In genomic region chr1:26959722-26960624, GRCh38 we compare ENCODE assay signal across 1 cellular context.
TF ChIP-seq lines count a peak whose summit lies in the region.

Gene KDF1 (minus strand): TSS chr1:26960468. CDS start chr1:26952380, 8,088 bp downstream.

TF ChIP-seq in HepG2, 621 proteins besides CTCF, POLR2A, EP300 and RAD21 (continued from another document and continues in another):
- no peak; the same call in 1 of the 2 replicates for TF ChIP-seq KAT7 (CRISPR knock-in tag; IDR thresholded peaks at IDR 0.05; ENCODE audit: borderline replicate concordance)
- TF ChIP-seq LRRFIP1 (CRISPR knock-in tag; conservative IDR thresholded peaks at IDR 0.05), result no peak
- TF ChIP-seq FOXM1 (CRISPR knock-in tag; IDR thresholded peaks at IDR 0.05), result no peak
- no peak for TF ChIP-seq ZSCAN5A (CRISPR knock-in tag; IDR thresholded peaks at IDR 0.05; ENCODE audit: borderline replicate concordance)
- 0 out of 2 replicates have a peak, but pooled peaks have one; percentile 29 for TF ChIP-seq ZNF501 (CRISPR knock-in tag; IDR thresholded peaks at IDR 0.05)
- TF ChIP-seq TSC22D2 (CRISPR knock-in tag; IDR thresholded peaks at IDR 0.05; ENCODE audit: borderline replicate concordance), result no peak
- no peak for TF ChIP-seq PBX3 (CRISPR knock-in tag; IDR thresholded peaks at IDR 0.05; ENCODE audit: borderline replicate concordance)
- no peak for TF ChIP-seq SRSF9 (IDR thresholded peaks at IDR 0.05; ENCODE audit: borderline replicate concordance, insufficient read depth, low read depth, low read length, poor library complexity, severe bottlenecking)
- TF ChIP-seq FOXK2 (IDR thresholded peaks at IDR 0.05), result no peak
- peak; percentile 47; the same call in 1 of the 2 replicates for TF ChIP-seq POGZ (CRISPR knock-in tag; IDR thresholded peaks at IDR 0.05)
- TF ChIP-seq ZNF766 (CRISPR knock-in tag; IDR thresholded peaks at IDR 0.05; ENCODE audit: borderline replicate concordance), result 0 out of 2 replicates have a peak, but pooled peaks have one; percentile 38
- no peak for TF ChIP-seq ZNF530 (CRISPR knock-in tag; IDR thresholded peaks at IDR 0.05; ENCODE audit: low read depth)
- peak; percentile 43; the same call in 1 of the 2 replicates for TF ChIP-seq ZBTB38 (CRISPR knock-in tag; IDR thresholded peaks at IDR 0.05)
- no peak for TF ChIP-seq HIVEP1 (CRISPR knock-in tag; IDR thresholded peaks at IDR 0.05)
- peak; percentile 39; the same call in 1 of the 2 replicates for TF ChIP-seq PAXIP1 (CRISPR knock-in tag; conservative IDR thresholded peaks at IDR 0.05)
- TF ChIP-seq PHB2 (IDR thresholded peaks at IDR 0.05; ENCODE audit: partially characterized antibody), result no peak
- TF ChIP-seq ZFP82 (CRISPR knock-in tag; IDR thresholded peaks at IDR 0.05; ENCODE audit: borderline replicate concordance), result 0 out of 2 replicates have a peak, but pooled peaks have one; percentile 75
- no peak for TF ChIP-seq TP53 (CRISPR knock-in tag; conservative IDR thresholded peaks at IDR 0.05)
- TF ChIP-seq ZNF253 (CRISPR knock-in tag; IDR thresholded peaks at IDR 0.05; ENCODE audit: borderline replicate concordance), result 0 out of 2 replicates have a peak, but pooled peaks have one; percentile 45
- TF ChIP-seq HOXA3 (CRISPR knock-in tag; IDR thresholded peaks at IDR 0.05), result peak; percentile 64
- peak; percentile 35; the same call in 1 of the 2 replicates for TF ChIP-seq BCL3 (CRISPR knock-in tag; IDR thresholded peaks at IDR 0.05)
- no peak; the same call in 1 of the 2 replicates for TF ChIP-seq ZNF234 (CRISPR knock-in tag; conservative IDR thresholded peaks at IDR 0.05)
- no peak for TF ChIP-seq ZNF615 (CRISPR knock-in tag; IDR thresholded peaks at IDR 0.05; ENCODE audit: borderline replicate concordance)
- TF ChIP-seq ZNF333 (CRISPR knock-in tag; IDR thresholded peaks at IDR 0.05; ENCODE audit: borderline replicate concordance), result no peak; the same call in 1 of the 2 replicates
- TF ChIP-seq ZFP36L2 (CRISPR knock-in tag; IDR thresholded peaks at IDR 0.05), result no peak
- TF ChIP-seq ZFP36L1 (CRISPR knock-in tag; IDR thresholded peaks at IDR 0.05), result no peak
- no peak for TF ChIP-seq SP1 (IDR thresholded peaks at IDR 0.05)
- peak; percentile 41; the same call in 1 of the 2 replicates for TF ChIP-seq SP1 (CRISPR knock-in tag; IDR thresholded peaks at IDR 0.05)
- no peak for TF ChIP-seq ZSCAN29 (CRISPR knock-in tag; conservative IDR thresholded peaks at IDR 0.05)
- peak; percentile 29; the same call in 1 of the 2 replicates for TF ChIP-seq RARA (CRISPR knock-in tag; IDR thresholded peaks at IDR 0.05)
- TF ChIP-seq FOSL2 (CRISPR knock-in tag; IDR thresholded peaks at IDR 0.05), result peak; percentile 6; the same call in 1 of the 2 replicates
- TF ChIP-seq ATF7 (IDR thresholded peaks at IDR 0.05), result no peak
- TF ChIP-seq ATF7 (CRISPR knock-in tag; IDR thresholded peaks at IDR 0.05), result no peak
- no peak for TF ChIP-seq ZNF33B (CRISPR knock-in tag; IDR thresholded peaks at IDR 0.05)
- no peak for TF ChIP-seq ZNF629 (CRISPR knock-in tag; conservative IDR thresholded peaks at IDR 0.05)
- no peak for TF ChIP-seq ZHX1 (CRISPR knock-in tag; IDR thresholded peaks at IDR 0.05; ENCODE audit: low read depth)
- peak; percentile 94; the same call in 1 of the 2 replicates for TF ChIP-seq MTA1 (CRISPR knock-in tag; IDR thresholded peaks at IDR 0.05; ENCODE audit: borderline replicate concordance)
- no peak; the same call in 1 of the 2 replicates for TF ChIP-seq NCOA2 (CRISPR knock-in tag; IDR thresholded peaks at IDR 0.05)
- no peak for TF ChIP-seq ELF4 (CRISPR knock-in tag; IDR thresholded peaks at IDR 0.05; ENCODE audit: borderline replicate concordance)
- TF ChIP-seq ZNF891 (CRISPR knock-in tag; IDR thresholded peaks at IDR 0.05), result no peak; the same call in 1 of the 2 replicates
- no peak for TF ChIP-seq NFRKB (IDR thresholded peaks at IDR 0.05)
- TF ChIP-seq ZBTB3 (CRISPR knock-in tag; IDR thresholded peaks at IDR 0.05; ENCODE audit: borderline replicate concordance, low read depth), result no peak
- no peak for TF ChIP-seq ADNP (CRISPR knock-in tag; IDR thresholded peaks at IDR 0.05)
- 0 out of 2 replicates have a peak, but pooled peaks have one; percentile 37 for TF ChIP-seq ZNF564 (CRISPR knock-in tag; IDR thresholded peaks at IDR 0.05)
- no peak for TF ChIP-seq ZSCAN22 (CRISPR knock-in tag; IDR thresholded peaks at IDR 0.05)
- TF ChIP-seq TGIF2 (CRISPR knock-in tag; IDR thresholded peaks at IDR 0.05), result no peak
- TF ChIP-seq FOXO1 (CRISPR knock-in tag; IDR thresholded peaks at IDR 0.05), result 0 out of 2 replicates have a peak, but pooled peaks have one; percentile 14
- no peak for TF ChIP-seq HNF4A (CRISPR knock-in tag; IDR thresholded peaks at IDR 0.05)
- 0 out of 2 replicates have a peak, but pooled peaks have one; percentile 18 for TF ChIP-seq ZBTB7B (CRISPR knock-in tag; IDR thresholded peaks at IDR 0.05)
- peak; percentile 11; the same call in 1 of the 2 replicates for TF ChIP-seq CENPT (CRISPR knock-in tag; IDR thresholded peaks at IDR 0.05; ENCODE audit: low read depth)
- TF ChIP-seq ZNF335 (CRISPR knock-in tag; IDR thresholded peaks at IDR 0.05), result no peak
- TF ChIP-seq NFYC (CRISPR knock-in tag; IDR thresholded peaks at IDR 0.05), result no peak
- TF ChIP-seq PITX1 (CRISPR knock-in tag; IDR thresholded peaks at IDR 0.05), result no peak; the same call in 1 of the 2 replicates
- no peak for TF ChIP-seq PRDM15 (CRISPR knock-in tag; IDR thresholded peaks at IDR 0.05)
- TF ChIP-seq ISX (CRISPR knock-in tag; conservative IDR thresholded peaks at IDR 0.05), result no peak
- TF ChIP-seq TBL1XR1 (IDR thresholded peaks at IDR 0.05; ENCODE audit: borderline replicate concordance, low read length, partially characterized antibody), result no peak
